ENCODE assay signal across 8 cellular contexts in the genomic region with DNA sequence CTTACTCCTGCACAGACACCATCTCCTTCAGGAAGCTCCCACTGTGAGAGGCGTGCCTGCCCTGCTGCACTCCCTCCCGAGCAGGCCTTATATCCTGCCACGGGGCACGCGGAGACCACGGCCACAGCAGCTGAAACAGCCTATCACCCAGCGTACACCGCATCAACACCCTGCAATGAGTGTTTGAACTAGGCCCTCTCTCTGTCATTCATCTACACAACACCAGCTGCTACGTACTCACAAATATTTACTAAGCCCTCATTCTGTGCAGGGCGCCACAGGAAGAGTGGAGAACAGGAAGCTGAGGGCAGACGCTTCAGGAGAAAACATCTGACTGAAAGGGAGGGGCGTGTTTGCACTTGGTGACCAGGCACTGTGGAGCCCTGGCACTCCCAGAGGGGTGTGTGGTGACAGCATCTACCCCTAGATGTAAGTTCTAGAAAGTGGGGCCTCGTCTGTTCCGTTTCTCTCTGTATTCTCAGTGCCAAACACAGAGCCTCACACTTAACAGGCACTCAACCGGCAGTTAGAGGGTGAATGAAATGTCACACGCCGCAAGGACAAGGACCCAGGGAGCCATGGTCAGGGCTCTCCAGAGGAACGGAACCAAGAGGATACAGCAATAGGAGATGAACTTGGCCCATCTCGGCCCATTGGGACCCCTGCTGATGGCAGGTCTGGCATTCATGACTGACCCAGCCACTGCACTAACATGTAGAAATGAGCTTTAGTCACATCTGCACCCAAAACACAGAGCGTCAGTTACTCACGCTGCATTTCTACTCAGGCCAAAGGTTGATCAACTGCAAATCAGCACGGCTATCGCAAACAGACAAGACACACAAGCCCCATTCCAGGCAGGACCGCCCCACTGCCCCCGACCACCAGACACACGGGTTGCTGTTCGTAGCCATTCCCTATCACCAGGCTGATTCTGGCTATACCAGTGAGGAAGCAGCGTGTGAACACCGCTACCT. TPM values are rescaled to one million over a fixed set of nuclear protein-coding genes. Genes with fewer than 3 reads are reported as not detected.
DNase-seq lines count a peak whose midpoint lies in the region; ATAC-seq, FAIRE-seq and TF ChIP-seq lines count a peak whose summit lies in the region.

No MANE protein-coding gene starts in this region.

- peaks cover 13% of the 10 kb centered on the region for H3K4me1 ChIP-seq in endodermal cell (ENCODE audit: control insufficient read depth, insufficient read depth, low read length)
- H3K4me1 ChIP-seq in PC-9 (replicated peaks; ENCODE audit: insufficient read depth): no peaks in the 10 kb centered on the region

- no peak overlapping the region for H3K9ac ChIP-seq in endodermal cell (ENCODE audit: extremely low read depth, low read length, poor library complexity, severe bottlenecking)

- peak overlapping the region; percentile 2 for H3K27ac ChIP-seq in endodermal cell (ENCODE audit: low read depth, low read length)
- H3K27ac ChIP-seq in PC-9: no peak overlapping the region

- DNase-seq in GM18507 (ENCODE audit: extremely low spot score, insufficient read length, low read depth) (peak; percentile 33), NCI-H2107 treated with DMSO at 0.1 percent for 48 hours (lab: John Stamatoyannopoulos, UW; ENCODE audit: unreplicated experiment) (peak; percentile 96), endodermal cell (no peak), nephron progenitor cell (no peak), SW 1271 (lab: John Stamatoyannopoulos, UW) (no peak), PC-9 (no peak)
- DNase-seq in activated CD8-positive, alpha-beta T cell treated with anti-CD3 and anti-CD28 coated beads, Interleukin-2, amount 10 ng/mL, durations not matched to agents 7 days and 5 days: peak; percentile 84

- H3K27me3 ChIP-seq in endodermal cell (ENCODE audit: control insufficient read depth, insufficient read depth, low read length, poor library complexity, severe bottlenecking) (no peaks in the 10 kb centered on the region), PC-9 (ENCODE audit: insufficient read depth, low read depth) (no peaks in the 10 kb centered on the region)

- no TSS peak for BruUV-seq in PC-9 (replicated peaks; lab: Mats Ljungman, UMichigan)

- no peaks in the 10 kb centered on the region for H3K9me3 Mint-ChIP-seq in activated CD8-positive, alpha-beta T cell treated with anti-CD3 and anti-CD28 coated beads, Interleukin-2, amount 10 ng/mL, durations not matched to agents 7 days and 5 days (ENCODE audit: insufficient read depth)
- H3K9me3 Mint-ChIP-seq in endodermal cell (no peaks in the 10 kb centered on the region), nephron progenitor cell (no peaks in the 10 kb centered on the region)

- H3K36me3 ChIP-seq in endodermal cell (ENCODE audit: control insufficient read depth, insufficient read depth, low read length) (peaks cover 14% of the 10 kb centered on the region), PC-9 (ENCODE audit: low read depth) (no peaks in the 10 kb centered on the region)

- peak; percentile 86 for FAIRE-seq in GM18507 (lab: Jason Lieb, UNC)

- peaks cover 28% of the 10 kb centered on the region for H3K36me3 Mint-ChIP-seq in activated CD8-positive, alpha-beta T cell treated with anti-CD3 and anti-CD28 coated beads, Interleukin-2, amount 10 ng/mL, durations not matched to agents 7 days and 5 days (ENCODE audit: low read depth)
- H3K36me3 Mint-ChIP-seq in endodermal cell (ENCODE audit: low read depth) (peaks cover 6% of the 10 kb centered on the region), nephron progenitor cell (ENCODE audit: low read depth) (no peaks in the 10 kb centered on the region)

- intact Hi-C loops in PC-9 (cut with micrococcal nuclease; ENCODE audit: unreplicated experiment): no loop called here

- no peak overlapping the region for H3K4me2 ChIP-seq in PC-9

- peak overlapping the region; percentile 96 for H3K27ac Mint-ChIP-seq in activated CD8-positive, alpha-beta T cell treated with anti-CD3 and anti-CD28 coated beads, Interleukin-2, amount 10 ng/mL, durations not matched to agents 7 days and 5 days
- H3K27ac Mint-ChIP-seq in endodermal cell (peak overlapping the region; percentile 45), nephron progenitor cell (peak overlapping the region; percentile 91)

- H3K4me3 Mint-ChIP-seq in activated CD8-positive, alpha-beta T cell treated with anti-CD3 and anti-CD28 coated beads, Interleukin-2, amount 10 ng/mL, durations not matched to agents 7 days and 5 days: peak overlapping the region; percentile 52
- H3K4me3 Mint-ChIP-seq in endodermal cell: no peak overlapping the region
- no peak overlapping the region for H3K4me3 Mint-ChIP-seq in nephron progenitor cell

- H2AFZ ChIP-seq in PC-9: no peak overlapping the region

- no peaks in the 10 kb centered on the region for H3K27me3 Mint-ChIP-seq in activated CD8-positive, alpha-beta T cell treated with anti-CD3 and anti-CD28 coated beads, Interleukin-2, amount 10 ng/mL, durations not matched to agents 7 days and 5 days (ENCODE audit: low read depth)
- H3K27me3 Mint-ChIP-seq in endodermal cell (ENCODE audit: insufficient read depth): no peaks in the 10 kb centered on the region
- no peaks in the 10 kb centered on the region for H3K27me3 Mint-ChIP-seq in nephron progenitor cell (ENCODE audit: low read depth, poor library complexity)

- TF ChIP-seq CTCF in endodermal cell (conservative IDR thresholded peaks at IDR 0.05) (no peak), nephron progenitor cell (IDR thresholded peaks at IDR 0.05) (no peak), PC-9 (conservative IDR thresholded peaks at IDR 0.05) (no peak)

- CTCF ChIA-PET in activated CD8-positive, alpha-beta T cell treated with anti-CD3 and anti-CD28 coated beads, Interleukin-2, amount 10 ng/mL, durations not matched to agents 7 days and 5 days (lab: Charles Lee): interaction anchor here (0.5 to 2.9 kb wide), 10 partner anchors 9 to 292 kb away, joined by 3 to 15 read pairs (median 8); a partner anchor contains a TSS
- CTCF ChIA-PET in PC-9 (lab: Charles Lee): no interaction called here

- H3K79me2 ChIP-seq in PC-9 (ENCODE audit: low read depth): peaks cover 88% of the 10 kb centered on the region

- H3K9me2 ChIP-seq in PC-9 (ENCODE audit: insufficient read depth): no peaks in the 10 kb centered on the region

- peaks cover 44% of the 10 kb centered on the region for H4K20me1 ChIP-seq in PC-9 (ENCODE audit: insufficient read depth)

- H3K4me1 Mint-ChIP-seq in activated CD8-positive, alpha-beta T cell treated with anti-CD3 and anti-CD28 coated beads, Interleukin-2, amount 10 ng/mL, durations not matched to agents 7 days and 5 days (ENCODE audit: low read depth): peaks cover 93% of the 10 kb centered on the region
- H3K4me1 Mint-ChIP-seq in endodermal cell: peaks cover 55% of the 10 kb centered on the region
- H3K4me1 Mint-ChIP-seq in nephron progenitor cell: peaks cover 84% of the 10 kb centered on the region

- no peaks in the 10 kb centered on the region for H3F3A ChIP-seq in PC-9 (ENCODE audit: insufficient read depth, low read depth)

- 82 to 86% methylated on average over 20 to 29 of the region's 29 CpGs for WGBS in endodermal cell (ENCODE audit: insufficient coverage in 1 of 2, insufficient read length in 1 of 2), 2 experiments

- ATAC-seq in activated CD8-positive, alpha-beta T cell treated with anti-CD3 and anti-CD28 coated beads, Interleukin-2, amount 10 ng/mL, durations not matched to agents 7 days and 5 days: peak; percentile 90
- ATAC-seq in GM19328 (IDR thresholded peaks at IDR 0.05; ENCODE audit: unreplicated experiment): no peak

- no peak overlapping the region for H3K4me3 ChIP-seq in endodermal cell (ENCODE audit: low read length)
- H3K4me3 ChIP-seq in PC-9: no peak overlapping the region

- H3K9me3 ChIP-seq in endodermal cell (ENCODE audit: control insufficient read depth, low read length): no peaks in the 10 kb centered on the region
- no peaks in the 10 kb centered on the region for H3K9me3 ChIP-seq in PC-9 (ENCODE audit: insufficient read depth, low read depth)

- POLR2A ChIA-PET in activated CD8-positive, alpha-beta T cell treated with anti-CD3 and anti-CD28 coated beads, Interleukin-2, amount 10 ng/mL, durations not matched to agents 7 days and 5 days (lab: Charles Lee): interaction anchor here (0.6 to 2.0 kb wide), 11 partner anchors 9 to 414 kb away, joined by 3 to 7 read pairs (median 5); a partner anchor contains a TSS
- POLR2A ChIA-PET in PC-9 (lab: Charles Lee; ENCODE audit: unreplicated experiment): no interaction called here

RNA-seq across cellular contexts. Expression of a gene that starts 15.7 kb away (rescaled TPM):
- 10 to 100 TPM; 82.2 to 93.6 TPM for total RNA-seq in activated CD8-positive, alpha-beta T cell treated with anti-CD3 and anti-CD28 coated beads, Interleukin-2, amount 10 ng/mL, durations not matched to agents 7 days and 5 days
- total RNA-seq in endodermal cell: 10 to 100 TPM; 77.4 to 81.4 TPM
- 72.9 TPM for polyA plus RNA-seq in endodermal cell (2013, experiment 1 of 2)
- polyA plus RNA-seq in endodermal cell (2013, experiment 2 of 2): 60.6 TPM
- 43.7 and 44.1 TPM in 2 replicates for total RNA-seq in PC-9 (2021)

RNA-seq across cellular contexts. Expression of a gene that starts 48.2 kb away (rescaled TPM):
- total RNA-seq in activated CD8-positive, alpha-beta T cell treated with anti-CD3 and anti-CD28 coated beads, Interleukin-2, amount 10 ng/mL, durations not matched to agents 7 days and 5 days: 10 to 100 TPM; 11.4 to 12.0 TPM
- total RNA-seq in endodermal cell (1 to 10 TPM; 6.6 to 6.7 TPM), PC-9 (2021) (32.0 and 41.5 TPM in 2 replicates)
- 3.8 TPM for polyA plus RNA-seq in endodermal cell (2013, experiment 1 of 2)
- 3.8 TPM for polyA plus RNA-seq in endodermal cell (2013, experiment 2 of 2)

RNA-seq across cellular contexts. Expression of a gene that starts 57.6 kb away (rescaled TPM):
- total RNA-seq in activated CD8-positive, alpha-beta T cell treated with anti-CD3 and anti-CD28 coated beads, Interleukin-2, amount 10 ng/mL, durations not matched to agents 7 days and 5 days: 1 to 10 TPM; 6.2 to 6.8 TPM
- total RNA-seq in endodermal cell (1 to 10 TPM; 5.9 TPM), PC-9 (2021) (6.2 and 7.1 TPM in 2 replicates)
- 3.5 TPM for polyA plus RNA-seq in endodermal cell (2013, experiment 1 of 2)
- polyA plus RNA-seq in endodermal cell (2013, experiment 2 of 2): 3.4 TPM

RNA-seq across cellular contexts. Expression of a gene that starts 58.7 kb away (rescaled TPM):
- total RNA-seq in activated CD8-positive, alpha-beta T cell treated with anti-CD3 and anti-CD28 coated beads, Interleukin-2, amount 10 ng/mL, durations not matched to agents 7 days and 5 days: 100 to 1,000 TPM; 225 to 228 TPM
- 100 to 1,000 TPM; 242 to 269 TPM for total RNA-seq in endodermal cell
- 216 TPM for polyA plus RNA-seq in endodermal cell (2013, experiment 1 of 2)
- polyA plus RNA-seq in endodermal cell (2013, experiment 2 of 2): 206 TPM
- total RNA-seq in PC-9 (2021): 169 and 181 TPM in 2 replicates

Comparison
In these comparisons a context has a peak if more than half of its experiments do, and no peak if none do; other contexts are left out.
1. DNase-seq: peak in GM18507 (single experiment), NCI-H2107 treated with DMSO at 0.1 percent for 48 hours (single experiment) and activated CD8-positive, alpha-beta T cell treated with anti-CD3 and anti-CD28 coated beads, Interleukin-2, amount 10 ng/mL, durations not matched to agents 7 days and 5 days (single experiment); none in endodermal cell (single experiment), nephron progenitor cell (single experiment), SW 1271 (0 of 2) and PC-9 (0 of 2).
2. H3K27ac Mint-ChIP-seq: peak in every context shown above with its lines; median percentile 96 in activated CD8-positive, alpha-beta T cell treated with anti-CD3 and anti-CD28 coated beads, Interleukin-2, amount 10 ng/mL, durations not matched to agents 7 days and 5 days; 91 in nephron progenitor cell; 45 in endodermal cell.